16 cellular contexts compared by ENCODE assay signal in the genomic region with DNA sequence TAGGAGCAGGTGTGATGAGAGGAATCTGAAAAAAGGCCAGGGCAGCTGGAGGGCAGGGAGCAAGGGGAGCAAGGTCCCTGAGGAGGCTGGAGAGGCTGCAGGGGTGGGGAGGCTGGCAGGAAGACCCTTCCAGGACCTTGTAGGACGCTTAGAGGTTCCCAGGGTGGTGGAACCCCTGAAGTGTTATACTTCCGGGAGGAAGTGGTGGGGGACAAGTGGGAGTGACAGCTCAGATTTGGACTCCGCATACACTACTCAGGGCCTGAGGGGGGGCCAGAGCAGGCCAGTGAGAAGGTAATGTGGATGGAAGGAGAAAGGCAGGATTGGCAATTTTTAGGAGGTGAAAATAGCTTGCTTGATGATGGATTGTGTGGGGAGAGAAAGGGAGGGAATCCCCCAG. TPM values are rescaled to one million over a fixed set of nuclear protein-coding genes. Genes with fewer than 3 reads are reported as not detected.
DNase-seq lines count a peak whose midpoint lies in the region; ATAC-seq and TF ChIP-seq lines count a peak whose summit lies in the region.
"Had no signal": no experiment of that assay in that cellular context is flagged by ENCODE, and none has a peak within 500 bp of the region (broad histone marks: within the 10 kb centered on the region; RNA-seq: fewer than 3 reads in every experiment).

No MANE protein-coding gene starts in this region.

- peak overlapping the region; percentile 7 for H3K27ac Mint-ChIP-seq in stimulated activated naive CD8-positive, alpha-beta T cell treated with anti-CD3 and anti-CD28 coated beads, Interleukin-15, Interleukin-2, amounts not matched to agents 100 ng/mL and 50 ng/mL, for 24 hours
- H3K27ac Mint-ChIP-seq in activated B cell treated with CpG ODN at 0.5 μM for 24 hours: no peak overlapping the region
- H3K27ac Mint-ChIP-seq in endothelial cell (ENCODE audit: unreplicated experiment): peak overlapping the region; percentile 17

- H3K36me3 Mint-ChIP-seq in stimulated activated naive CD8-positive, alpha-beta T cell treated with anti-CD3 and anti-CD28 coated beads, Interleukin-15, Interleukin-2, amounts not matched to agents 100 ng/mL and 50 ng/mL, for 24 hours (ENCODE audit: low read depth): peaks cover 27% of the 10 kb centered on the region
- H3K36me3 Mint-ChIP-seq in activated B cell treated with CpG ODN at 0.5 μM for 24 hours (ENCODE audit: low read depth): no peaks in the 10 kb centered on the region
- H3K36me3 Mint-ChIP-seq in endothelial cell (ENCODE audit: low read depth, unreplicated experiment): no peaks in the 10 kb centered on the region

- POLR2A ChIA-PET in activated B cell treated with CpG ODN at 0.5 μM for 24 hours (lab: Charles Lee): interaction anchor here (0.6 to 5.0 kb wide), 5 partner anchors 10 to 127 kb away, joined by 3 to 115 read pairs (median 7); a partner anchor contains a TSS

- TF ChIP-seq CTCF in activated B cell treated with CpG ODN at 0.5 μM for 24 hours (IDR thresholded peaks at IDR 0.05) (no peak), endothelial cell (IDR thresholded peaks at IDR 0.05; ENCODE audit: unreplicated experiment) (no peak), foreskin fibroblast (IDR thresholded peaks at IDR 0.05; ENCODE audit: low read depth, low read length) (no peak)

- no peaks in the 10 kb centered on the region for H3K9me3 Mint-ChIP-seq in stimulated activated naive CD8-positive, alpha-beta T cell treated with anti-CD3 and anti-CD28 coated beads, Interleukin-15, Interleukin-2, amounts not matched to agents 100 ng/mL and 50 ng/mL, for 24 hours
- H3K9me3 Mint-ChIP-seq in activated B cell treated with CpG ODN at 0.5 μM for 24 hours (no peaks in the 10 kb centered on the region), endothelial cell (ENCODE audit: unreplicated experiment) (no peaks in the 10 kb centered on the region)

- H3K4me3 Mint-ChIP-seq in stimulated activated naive CD8-positive, alpha-beta T cell treated with anti-CD3 and anti-CD28 coated beads, Interleukin-15, Interleukin-2, amounts not matched to agents 100 ng/mL and 50 ng/mL, for 24 hours: peak overlapping the region; percentile 37
- H3K4me3 Mint-ChIP-seq in activated B cell treated with CpG ODN at 0.5 μM for 24 hours (peak overlapping the region; percentile 54), endothelial cell (ENCODE audit: unreplicated experiment) (peak overlapping the region; percentile 58)

- DNase-seq in stimulated activated naive CD8-positive, alpha-beta T cell treated with anti-CD3 and anti-CD28 coated beads, Interleukin-15, Interleukin-2, amounts not matched to agents 100 U/mL and 50 U/mL, for 24 hours: no peak
- DNase-seq in activated B cell treated with CpG ODN at 0.5 μM for 24 hours: no peak
- no peak for DNase-seq in endothelial cell (ENCODE audit: low spot score)
- no peak for DNase-seq in NCI-H1105 (lab: John Stamatoyannopoulos, UW)
- no peak for DNase-seq in foreskin fibroblast
- DNase-seq in activated CD4-positive, CD25-positive, alpha-beta regulatory T cell treated with anti-CD3 and anti-CD28 coated beads, Interleukin-2, amount 50 U/mL, for 72 hours: no peak
- DNase-seq: activated CD4-positive, alpha-beta T cell treated with anti-CD3 and anti-CD28 coated beads, Interleukin-2, amount 50 U/mL, for 4 hours; DMS53; H7; NCI-H1092 treated with DMSO at 0.1 percent for 48 hours; NCI-H2171; stimulated activated CD4-positive, alpha-beta T cell treated with anti-CD3 and anti-CD28 coated beads, Interleukin-4, amount 100 ng/mL, for 4 hours; T-helper 9 cell had no signal

- no peaks in the 10 kb centered on the region for H3K27me3 Mint-ChIP-seq in stimulated activated naive CD8-positive, alpha-beta T cell treated with anti-CD3 and anti-CD28 coated beads, Interleukin-15, Interleukin-2, amounts not matched to agents 100 ng/mL and 50 ng/mL, for 24 hours
- H3K27me3 Mint-ChIP-seq in activated B cell treated with CpG ODN at 0.5 μM for 24 hours (no peaks in the 10 kb centered on the region), endothelial cell (ENCODE audit: unreplicated experiment) (peaks cover 2% of the 10 kb centered on the region)

- CTCF ChIA-PET in activated B cell treated with CpG ODN at 0.5 μM for 24 hours (lab: Charles Lee): no interaction called here

- intact Hi-C loops in activated B cell treated with CpG ODN at 0.5 μM for 24 hours (cut with micrococcal nuclease): no loop called here

- no peak for ATAC-seq in stimulated activated naive CD8-positive, alpha-beta T cell treated with anti-CD3 and anti-CD28 coated beads, Interleukin-15, Interleukin-2, amounts not matched to agents 100 U/mL and 50 U/mL, for 24 hours
- ATAC-seq in activated B cell treated with CpG ODN at 0.5 μM for 24 hours (ENCODE audit: low read depth) (no peak), HG02840 (IDR thresholded peaks at IDR 0.05; ENCODE audit: low FRiP score, unreplicated experiment) (no peak)
- ATAC-seq: Right ventricle myocardium inferior had no signal

- H3K4me3 ChIP-seq in foreskin fibroblast (ENCODE audit: low read depth in 1 of 2, low read length in 2 of 2): no peak overlapping the region

- peaks cover 49% of the 10 kb centered on the region for H3K4me1 Mint-ChIP-seq in stimulated activated naive CD8-positive, alpha-beta T cell treated with anti-CD3 and anti-CD28 coated beads, Interleukin-15, Interleukin-2, amounts not matched to agents 100 ng/mL and 50 ng/mL, for 24 hours (ENCODE audit: low read depth)
- peaks cover 36% of the 10 kb centered on the region for H3K4me1 Mint-ChIP-seq in activated B cell treated with CpG ODN at 0.5 μM for 24 hours
- H3K4me1 Mint-ChIP-seq in endothelial cell (ENCODE audit: unreplicated experiment): peaks cover 19% of the 10 kb centered on the region

RNA-seq across cellular contexts. Expression of a gene that starts 1.9 kb away (rescaled TPM):
- 1.8 and 2.4 TPM in 2 replicates for total RNA-seq in activated B cell treated with CpG ODN at 0.5 μM for 24 hours
- total RNA-seq in endothelial cell (ENCODE audit: unreplicated experiment): 9.7 TPM

RNA-seq across cellular contexts. Expression of a gene that starts 8.6 kb away (rescaled TPM):
- total RNA-seq in activated B cell treated with CpG ODN at 0.5 μM for 24 hours (2.7 and 4.4 TPM in 2 replicates), endothelial cell (ENCODE audit: unreplicated experiment) (1.8 TPM)

RNA-seq across cellular contexts. Expression of a gene that starts 28.4 kb away (rescaled TPM):
- total RNA-seq in activated B cell treated with CpG ODN at 0.5 μM for 24 hours (185 and 208 TPM in 2 replicates), endothelial cell (ENCODE audit: unreplicated experiment) (168 TPM)
